In genomic region chr19:3287814-3288213, GRCh38 we compare ENCODE assay signal across 3 cellular contexts.
TF ChIP-seq lines count a peak whose summit lies in the region.

No MANE protein-coding gene starts in this region.

TF ChIP-seq in SK-N-SH, 30 proteins besides CTCF, POLR2A, EP300 and RAD21 (continued from another document):
- TF ChIP-seq, protein P1, sequence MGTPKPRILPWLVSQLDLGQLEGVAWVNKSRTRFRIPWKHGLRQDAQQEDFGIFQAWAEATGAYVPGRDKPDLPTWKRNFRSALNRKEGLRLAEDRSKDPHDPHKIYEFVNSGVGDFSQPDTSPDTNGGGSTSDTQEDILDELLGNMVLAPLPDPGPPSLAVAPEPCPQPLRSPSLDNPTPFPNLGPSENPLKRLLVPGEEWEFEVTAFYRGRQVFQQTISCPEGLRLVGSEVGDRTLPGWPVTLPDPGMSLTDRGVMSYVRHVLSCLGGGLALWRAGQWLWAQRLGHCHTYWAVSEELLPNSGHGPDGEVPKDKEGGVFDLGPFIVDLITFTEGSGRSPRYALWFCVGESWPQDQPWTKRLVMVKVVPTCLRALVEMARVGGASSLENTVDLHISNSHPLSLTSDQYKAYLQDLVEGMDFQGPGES (IDR thresholded peaks at IDR 0.05; ENCODE audit: low read depth, low read length): no peak
- no peak for TF ChIP-seq JUND (IDR thresholded peaks at IDR 0.05)

TF ChIP-seq in SK-N-SH treated with all-trans-retinoic acid at 6 μM for 48 hours, 23 proteins besides CTCF, POLR2A, EP300 and RAD21 (continued from another document):
- no peak for TF ChIP-seq ZC3H10 (CRISPR knock-in tag; IDR thresholded peaks at IDR 0.05)
- TF ChIP-seq ZFP30 (CRISPR knock-in tag; IDR thresholded peaks at IDR 0.05): no peak
- TF ChIP-seq OSR1 (CRISPR knock-in tag; IDR thresholded peaks at IDR 0.05): no peak
- no peak for TF ChIP-seq ESRRG (CRISPR knock-in tag; IDR thresholded peaks at IDR 0.05)
- no peak for TF ChIP-seq GLIS3 (CRISPR knock-in tag; IDR thresholded peaks at IDR 0.05)
TF ChIP-seq in SK-N-SH treated with all-trans-retinoic acid at 6 μM for 48 hours: peak in this region for 0.

TF ChIP-seq in K562, 482 proteins besides CTCF, POLR2A, EP300 and RAD21 (continued from another document):
- TF ChIP-seq, protein P2, sequence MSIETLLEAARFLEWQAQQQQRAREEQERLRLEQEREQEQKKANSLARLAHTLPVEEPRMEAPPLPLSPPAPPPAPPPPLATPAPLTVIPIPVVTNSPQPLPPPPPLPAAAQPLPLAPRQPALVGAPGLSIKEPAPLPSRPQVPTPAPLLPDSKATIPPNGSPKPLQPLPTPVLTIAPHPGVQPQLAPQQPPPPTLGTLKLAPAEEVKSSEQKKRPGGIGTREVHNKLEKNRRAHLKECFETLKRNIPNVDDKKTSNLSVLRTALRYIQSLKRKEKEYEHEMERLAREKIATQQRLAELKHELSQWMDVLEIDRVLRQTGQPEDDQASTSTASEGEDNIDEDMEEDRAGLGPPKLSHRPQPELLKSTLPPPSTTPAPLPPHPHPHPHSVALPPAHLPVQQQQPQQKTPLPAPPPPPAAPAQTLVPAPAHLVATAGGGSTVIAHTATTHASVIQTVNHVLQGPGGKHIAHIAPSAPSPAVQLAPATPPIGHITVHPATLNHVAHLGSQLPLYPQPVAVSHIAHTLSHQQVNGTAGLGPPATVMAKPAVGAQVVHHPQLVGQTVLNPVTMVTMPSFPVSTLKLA (conservative IDR thresholded peaks at IDR 0.05): peak in 1 of 2 experiments; percentile 68; a peak in 3 of 4 replicates
- no peak for TF ChIP-seq TOE1 (IDR thresholded peaks at IDR 0.05; ENCODE audit: borderline replicate concordance)
- TF ChIP-seq TOE1 (CRISPR knock-in tag; IDR thresholded peaks at IDR 0.05; ENCODE audit: borderline replicate concordance, low read depth): no peak
- no peak for TF ChIP-seq FUS (optimal IDR thresholded peaks at IDR 0.05; ENCODE audit: low read depth, low read length)
- TF ChIP-seq PTBP1 (IDR thresholded peaks at IDR 0.05; ENCODE audit: low read depth, low read length): no peak
- 0 out of 2 replicates have a peak, but pooled peaks have one; percentile 33 for TF ChIP-seq ESRRA (IDR thresholded peaks at IDR 0.05; ENCODE audit: borderline replicate concordance, low read depth)
- TF ChIP-seq, protein P3, sequence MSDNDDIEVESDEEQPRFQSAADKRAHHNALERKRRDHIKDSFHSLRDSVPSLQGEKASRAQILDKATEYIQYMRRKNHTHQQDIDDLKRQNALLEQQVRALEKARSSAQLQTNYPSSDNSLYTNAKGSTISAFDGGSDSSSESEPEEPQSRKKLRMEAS (CRISPR knock-in tag; IDR thresholded peaks at IDR 0.05): peak; percentile 19; the same call in 1 of the 2 replicates
- TF ChIP-seq ZNF699 (CRISPR knock-in tag; IDR thresholded peaks at IDR 0.05; ENCODE audit: insufficient replicate concordance): no peak
- TF ChIP-seq CBX3 (IDR thresholded peaks at IDR 0.05; ENCODE audit: borderline replicate concordance in 1 of 2, low read length in 2 of 2): peak in 1 of 2 experiments; percentile 36; a peak in 1 of 3 replicates
- TF ChIP-seq, protein P4, sequence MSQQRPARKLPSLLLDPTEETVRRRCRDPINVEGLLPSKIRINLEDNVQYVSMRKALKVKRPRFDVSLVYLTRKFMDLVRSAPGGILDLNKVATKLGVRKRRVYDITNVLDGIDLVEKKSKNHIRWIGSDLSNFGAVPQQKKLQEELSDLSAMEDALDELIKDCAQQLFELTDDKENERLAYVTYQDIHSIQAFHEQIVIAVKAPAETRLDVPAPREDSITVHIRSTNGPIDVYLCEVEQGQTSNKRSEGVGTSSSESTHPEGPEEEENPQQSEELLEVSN (IDR thresholded peaks at IDR 0.05; ENCODE audit: borderline replicate concordance in 1 of 2, extremely low read depth in 1 of 2, insufficient read depth in 1 of 2, insufficient read length in 1 of 2, low read depth in 1 of 2, low read length in 1 of 2, poor library complexity in 1 of 2, severe bottlenecking in 1 of 2): peak; percentile 75 to 89
- TF ChIP-seq ZNF518B (CRISPR knock-in tag; IDR thresholded peaks at IDR 0.05): no peak
- no peak for TF ChIP-seq ATF1 (CRISPR knock-in tag; IDR thresholded peaks at IDR 0.05)
- 0 out of 2 replicates have a peak, but pooled peaks have one; percentile 22 for TF ChIP-seq ATF1 (tag; IDR thresholded peaks at IDR 0.05)
- no peak for TF ChIP-seq FIP1L1 (IDR thresholded peaks at IDR 0.05; ENCODE audit: low read depth, low read length, poor library complexity, severe bottlenecking)
- peak; percentile 44 for TF ChIP-seq GABPA (tag; conservative IDR thresholded peaks at IDR 0.05; ENCODE audit: low read depth)
- TF ChIP-seq FOXJ2 (tag; IDR thresholded peaks at IDR 0.05): no peak
- peak; percentile 96 for TF ChIP-seq L3MBTL2 (IDR thresholded peaks at IDR 0.05)
- TF ChIP-seq THRAP3 (IDR thresholded peaks at IDR 0.05; ENCODE audit: borderline replicate concordance): no peak
- no peak for TF ChIP-seq HES1 (IDR thresholded peaks at IDR 0.05; ENCODE audit: low read depth)
- no peak for TF ChIP-seq TAF7 (tag; IDR thresholded peaks at IDR 0.05)
- TF ChIP-seq, protein P5, sequence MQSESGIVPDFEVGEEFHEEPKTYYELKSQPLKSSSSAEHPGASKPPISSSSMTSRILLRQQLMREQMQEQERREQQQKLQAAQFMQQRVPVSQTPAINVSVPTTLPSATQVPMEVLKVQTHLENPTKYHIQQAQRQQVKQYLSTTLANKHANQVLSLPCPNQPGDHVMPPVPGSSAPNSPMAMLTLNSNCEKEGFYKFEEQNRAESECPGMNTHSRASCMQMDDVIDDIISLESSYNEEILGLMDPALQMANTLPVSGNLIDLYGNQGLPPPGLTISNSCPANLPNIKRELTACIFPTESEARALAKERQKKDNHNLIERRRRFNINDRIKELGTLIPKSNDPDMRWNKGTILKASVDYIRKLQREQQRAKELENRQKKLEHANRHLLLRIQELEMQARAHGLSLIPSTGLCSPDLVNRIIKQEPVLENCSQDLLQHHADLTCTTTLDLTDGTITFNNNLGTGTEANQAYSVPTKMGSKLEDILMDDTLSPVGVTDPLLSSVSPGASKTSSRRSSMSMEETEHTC (IDR thresholded peaks at IDR 0.05): 0 out of 2 replicates have a peak, but pooled peaks have one; percentile 40
